13 cellular contexts compared by ENCODE assay signal in genomic region chr12:647713-648085, GRCh38. TPM values are rescaled to one million over a fixed set of nuclear protein-coding genes. Genes with fewer than 3 reads are reported as not detected.
"Had no signal": no experiment of that assay in that cellular context is flagged by ENCODE, and none has a peak within 500 bp of the region (broad histone marks: within the 10 kb centered on the region; RNA-seq: fewer than 3 reads in every experiment).

No MANE protein-coding gene starts in this region.

- H3K36me3 ChIP-seq: prostate gland, transverse colon had no signal

- ATAC-seq: natural killer cell treated with Interleukin-12 subunit alpha and Interleukin-12 subunit beta and Interleukin-15 and Interleukin-18, amount 100 ng/mL, for 72 hours had no signal

- H3K9me3 ChIP-seq: prostate gland, transverse colon had no signal

- DNase-seq: activated B cell treated with CpG ODN at 0.5 μM for 24 hours; activated CD4-positive, alpha-beta T cell treated with anti-CD3 and anti-CD28 coated beads, Interleukin-2, amount 10 ng/mL, durations not matched to agents 24 days and 14 days; activated CD8-positive, alpha-beta memory T cell treated with anti-CD3 and anti-CD28 coated beads for 24 hours; activated naive CD4-positive, alpha-beta T cell treated with anti-CD3 and anti-CD28 coated beads, Interleukin-2, amount 50 U/mL, for 16 hours; activated T-cell treated with anti-CD3 and anti-CD28 coated beads for 4 hours; glutamatergic neuron; occipital lobe; stimulated activated CD4-positive, alpha-beta T cell treated with anti-CD3 and anti-CD28 coated beads, Interleukin-4, amount 100 ng/mL, for 1 hour; T-helper 2 cell; transverse colon had no signal

- H3K4me3 ChIP-seq: prostate gland, transverse colon had no signal

- H3K27me3 ChIP-seq: transverse colon had no signal

RNA-seq across cellular contexts. Expression of gene NINJ2, which starts 15.5 kb away (rescaled TPM):
- total RNA-seq: epithelial cell of proximal tubule had no signal
